In genomic region chr13:51341804-51342203, GRCh38 we compare ENCODE assay signal across 34 cellular contexts. TPM values are rescaled to one million over a fixed set of nuclear protein-coding genes. Genes with fewer than 3 reads are reported as not detected.
"Had no signal": no experiment of that assay in that cellular context is flagged by ENCODE, and none has a peak within 500 bp of the region (broad histone marks: within the 10 kb centered on the region; RNA-seq: fewer than 3 reads in every experiment).

No MANE protein-coding gene starts in this region.

- H3K4me1 Mint-ChIP-seq: activated B cell treated with CpG ODN at 0.5 μM for 24 hours; activated naive CD4-positive, alpha-beta T cell treated with anti-CD3 and anti-CD28 coated beads, Interleukin-2, amount 50 U/mL, for 24 hours had no signal

- H3K4me1 ChIP-seq: ascending aorta, breast epithelium had no signal

- ATAC-seq: activated CD8-positive, alpha-beta memory T cell treated with anti-CD3 and anti-CD28 coated beads, Interleukin-2, amount 10 ng/mL, durations not matched to agents 7 days and 5 days; activated CD8-positive, alpha-beta T cell treated with anti-CD3 and anti-CD28 coated beads, Interleukin-2, amount 10 ng/mL, durations not matched to agents 7 days and 5 days; activated naive CD8-positive, alpha-beta T cell treated with anti-CD3 and anti-CD28 coated beads, Interleukin-2, amount 50 U/mL, for 24 hours; body of pancreas had no signal

- DNase-seq: activated B cell treated with CpG ODN at 0.5 μM for 24 hours; activated CD4-positive, alpha-beta memory T cell treated with anti-CD3 and anti-CD28 coated beads, Interleukin-2, amount 10 ng/mL, durations not matched to agents 7 days and 5 days; activated CD4-positive, alpha-beta T cell treated with anti-CD3 and anti-CD28 coated beads for 4 hours; activated CD4-positive, alpha-beta T cell treated with anti-CD3 and anti-CD28 coated beads, Interleukin-2, amount 10 ng/mL, durations not matched to agents 24 days and 14 days; activated CD4-positive, alpha-beta T cell treated with anti-CD3 and anti-CD28 coated beads, Interleukin-2, amount 50 U/mL, for 48 hours; activated CD4-positive, CD25-positive, alpha-beta regulatory T cell treated with anti-CD3 and anti-CD28 coated beads, Interleukin-2, amount 50 U/mL, for 72 hours; activated CD8-positive, alpha-beta memory T cell treated with anti-CD3 and anti-CD28 coated beads for 24 hours; activated CD8-positive, alpha-beta memory T cell treated with anti-CD3 and anti-CD28 coated beads, Interleukin-2, amount 10 ng/mL, durations not matched to agents 7 days and 5 days; activated CD8-positive, alpha-beta memory T cell treated with anti-CD3 and anti-CD28 coated beads, Interleukin-2, amount 50 U/mL, for 48 hours; activated CD8-positive, alpha-beta T cell treated with anti-CD3 and anti-CD28 coated beads, Interleukin-2, amount 10 ng/mL, durations not matched to agents 7 days and 5 days; activated effector memory CD4-positive, alpha-beta T cell treated with Interleukin-2 at 50 U/mL for 16 hours; activated gamma-delta T cell; activated naive CD4-positive, alpha-beta T cell treated with anti-CD3 and anti-CD28 coated beads, Interleukin-2, amount 10 ng/mL, durations not matched to agents 7 days and 5 days; activated naive CD4-positive, alpha-beta T cell treated with Interleukin-2 at 50 U/mL for 16 hours; activated naive CD8-positive, alpha-beta T cell treated with anti-CD3 and anti-CD28 coated beads, Interleukin-2, amount 10 ng/mL, durations not matched to agents 7 days and 5 days; activated naive CD8-positive, alpha-beta T cell treated with anti-CD3 and anti-CD28 coated beads, Interleukin-2, amount 50 U/mL, for 24 hours; activated T-cell treated with anti-CD3 and anti-CD28 coated beads, Interleukin-2, amount 50 U/mL, for 24 hours; activated T-cell treated with anti-CD3 and anti-CD28 coated beads, Interleukin-2, amount 50 U/mL, for 48 hours; amygdala; anterior cingulate cortex; body of pancreas; brain microvascular endothelial cell; central memory CD4-positive, alpha-beta T cell; T-helper 2 cell; T-helper 9 cell had no signal

- H3K36me3 Mint-ChIP-seq: activated CD8-positive, alpha-beta memory T cell treated with anti-CD3 and anti-CD28 coated beads, Interleukin-2, amount 10 ng/mL, durations not matched to agents 7 days and 5 days; activated naive CD4-positive, alpha-beta T cell treated with anti-CD3 and anti-CD28 coated beads, Interleukin-2, amount 10 ng/mL, durations not matched to agents 7 days and 5 days; activated naive CD8-positive, alpha-beta T cell treated with anti-CD3 and anti-CD28 coated beads, Interleukin-2, amount 10 ng/mL, durations not matched to agents 7 days and 5 days had no signal

- H3K36me3 ChIP-seq: ascending aorta, brain microvascular endothelial cell, breast epithelium had no signal

- H3K27me3 Mint-ChIP-seq: activated B cell treated with CpG ODN at 0.5 μM for 24 hours; activated CD4-positive, alpha-beta memory T cell treated with anti-CD3 and anti-CD28 coated beads, Interleukin-2, amount 10 ng/mL, durations not matched to agents 7 days and 5 days; activated CD4-positive, alpha-beta T cell treated with anti-CD3 and anti-CD28 coated beads, Interleukin-2, amount 10 ng/mL, durations not matched to agents 24 days and 14 days; activated CD8-positive, alpha-beta memory T cell treated with anti-CD3 and anti-CD28 coated beads, Interleukin-2, amount 10 ng/mL, durations not matched to agents 7 days and 5 days; activated naive CD4-positive, alpha-beta T cell treated with anti-CD3 and anti-CD28 coated beads, Interleukin-2, amount 50 U/mL, for 24 hours; activated naive CD8-positive, alpha-beta T cell; activated naive CD8-positive, alpha-beta T cell treated with anti-CD3 and anti-CD28 coated beads, Interleukin-2, amount 10 ng/mL, durations not matched to agents 7 days and 5 days; activated naive CD8-positive, alpha-beta T cell treated with anti-CD3 and anti-CD28 coated beads, Interleukin-2, amount 50 U/mL, for 24 hours; activated T-cell treated with anti-CD3 and anti-CD28 coated beads, Interleukin-2, amount 50 U/mL, for 24 hours had no signal

- H3K9me3 ChIP-seq: ascending aorta, body of pancreas, breast epithelium had no signal

- H3K27ac ChIP-seq: ascending aorta, body of pancreas, brain microvascular endothelial cell, breast epithelium, VCaP had no signal

- H3K27ac Mint-ChIP-seq: activated B cell treated with CpG ODN at 0.5 μM for 24 hours; activated CD4-positive, alpha-beta memory T cell treated with anti-CD3 and anti-CD28 coated beads, Interleukin-2, amount 10 ng/mL, durations not matched to agents 7 days and 5 days; activated CD4-positive, alpha-beta T cell treated with anti-CD3 and anti-CD28 coated beads, Interleukin-2, amount 10 ng/mL, durations not matched to agents 24 days and 14 days; activated CD8-positive, alpha-beta memory T cell treated with anti-CD3 and anti-CD28 coated beads, Interleukin-2, amount 10 ng/mL, durations not matched to agents 7 days and 5 days; activated CD8-positive, alpha-beta T cell treated with anti-CD3 and anti-CD28 coated beads, Interleukin-2, amount 10 ng/mL, durations not matched to agents 7 days and 5 days; activated naive CD4-positive, alpha-beta T cell treated with anti-CD3 and anti-CD28 coated beads, Interleukin-2, amount 10 ng/mL, durations not matched to agents 7 days and 5 days; activated naive CD4-positive, alpha-beta T cell treated with anti-CD3 and anti-CD28 coated beads, Interleukin-2, amount 50 U/mL, for 24 hours; activated naive CD8-positive, alpha-beta T cell; activated naive CD8-positive, alpha-beta T cell treated with anti-CD3 and anti-CD28 coated beads, Interleukin-2, amount 10 ng/mL, durations not matched to agents 7 days and 5 days; activated naive CD8-positive, alpha-beta T cell treated with anti-CD3 and anti-CD28 coated beads, Interleukin-2, amount 50 U/mL, for 24 hours; activated T-cell treated with anti-CD3 and anti-CD28 coated beads, Interleukin-2, amount 50 U/mL, for 24 hours; activated T-helper 2 cell treated with anti-CD3 and anti-CD28 coated beads, Interferon-gamma antibody, Interleukin-2, Interleukin-4, amounts not matched to agents 10 μg/mL and 5 μg/mL and 100 μg/mL, durations not matched to agents 14 hours and 24 hours and 36 hours; T-helper 1 cell treated with Interleukin-12 subunit alpha and Interleukin-12 subunit beta and Interleukin-4 antibody, amounts not matched to agents 30 μg/mL and 1 μg/mL, for 36 hours; T-helper 2 cell treated with Interferon-gamma antibody and Interleukin-4, amounts not matched to agents 5 μg/mL and 100 μg/mL, for 36 hours had no signal

- H3K9me3 Mint-ChIP-seq: activated B cell treated with CpG ODN at 0.5 μM for 24 hours; activated CD4-positive, alpha-beta memory T cell treated with anti-CD3 and anti-CD28 coated beads, Interleukin-2, amount 10 ng/mL, durations not matched to agents 7 days and 5 days; activated CD4-positive, alpha-beta T cell treated with anti-CD3 and anti-CD28 coated beads, Interleukin-2, amount 10 ng/mL, durations not matched to agents 24 days and 14 days; activated naive CD4-positive, alpha-beta T cell treated with anti-CD3 and anti-CD28 coated beads, Interleukin-2, amount 10 ng/mL, durations not matched to agents 7 days and 5 days; activated naive CD4-positive, alpha-beta T cell treated with anti-CD3 and anti-CD28 coated beads, Interleukin-2, amount 50 U/mL, for 24 hours; activated naive CD8-positive, alpha-beta T cell treated with anti-CD3 and anti-CD28 coated beads, Interleukin-2, amount 10 ng/mL, durations not matched to agents 7 days and 5 days; activated naive CD8-positive, alpha-beta T cell treated with anti-CD3 and anti-CD28 coated beads, Interleukin-2, amount 50 U/mL, for 24 hours; activated T-cell treated with anti-CD3 and anti-CD28 coated beads, Interleukin-2, amount 50 U/mL, for 24 hours; activated T-helper 2 cell treated with anti-CD3 and anti-CD28 coated beads, Interferon-gamma antibody, Interleukin-2, Interleukin-4, amounts not matched to agents 10 μg/mL and 5 μg/mL and 100 μg/mL, durations not matched to agents 14 hours and 24 hours and 36 hours; T-helper 1 cell treated with Interleukin-12 subunit alpha and Interleukin-12 subunit beta and Interleukin-4 antibody, amounts not matched to agents 30 μg/mL and 1 μg/mL, for 36 hours; T-helper 2 cell treated with Interferon-gamma antibody and Interleukin-4, amounts not matched to agents 5 μg/mL and 100 μg/mL, for 36 hours had no signal

- H3K27me3 ChIP-seq: ascending aorta, body of pancreas, brain microvascular endothelial cell, breast epithelium had no signal

- H3K4me3 Mint-ChIP-seq: activated B cell treated with CpG ODN at 0.5 μM for 24 hours; activated CD4-positive, alpha-beta memory T cell treated with anti-CD3 and anti-CD28 coated beads, Interleukin-2, amount 10 ng/mL, durations not matched to agents 7 days and 5 days; activated CD4-positive, alpha-beta T cell treated with anti-CD3 and anti-CD28 coated beads, Interleukin-2, amount 10 ng/mL, durations not matched to agents 24 days and 14 days; activated CD8-positive, alpha-beta memory T cell treated with anti-CD3 and anti-CD28 coated beads, Interleukin-2, amount 10 ng/mL, durations not matched to agents 7 days and 5 days; activated CD8-positive, alpha-beta T cell treated with anti-CD3 and anti-CD28 coated beads, Interleukin-2, amount 10 ng/mL, durations not matched to agents 7 days and 5 days; activated naive CD4-positive, alpha-beta T cell treated with anti-CD3 and anti-CD28 coated beads, Interleukin-2, amount 10 ng/mL, durations not matched to agents 7 days and 5 days; activated naive CD4-positive, alpha-beta T cell treated with anti-CD3 and anti-CD28 coated beads, Interleukin-2, amount 50 U/mL, for 24 hours; activated naive CD8-positive, alpha-beta T cell; activated naive CD8-positive, alpha-beta T cell treated with anti-CD3 and anti-CD28 coated beads, Interleukin-2, amount 10 ng/mL, durations not matched to agents 7 days and 5 days; activated naive CD8-positive, alpha-beta T cell treated with anti-CD3 and anti-CD28 coated beads, Interleukin-2, amount 50 U/mL, for 24 hours; activated T-cell treated with anti-CD3 and anti-CD28 coated beads, Interleukin-2, amount 50 U/mL, for 24 hours; T-helper 1 cell treated with Interleukin-12 subunit alpha and Interleukin-12 subunit beta and Interleukin-4 antibody, amounts not matched to agents 30 μg/mL and 1 μg/mL, for 36 hours; T-helper 2 cell treated with Interferon-gamma antibody and Interleukin-4, amounts not matched to agents 5 μg/mL and 100 μg/mL, for 36 hours had no signal

- H3K4me3 ChIP-seq: ascending aorta, body of pancreas, breast epithelium had no signal

RNA-seq across cellular contexts. Expression of gene SERPINE3, which starts 2.3 kb away (rescaled TPM):
- total RNA-seq: activated B cell treated with CpG ODN at 0.5 μM for 24 hours; activated CD4-positive, alpha-beta memory T cell treated with anti-CD3 and anti-CD28 coated beads, Interleukin-2, amount 10 ng/mL, durations not matched to agents 7 days and 5 days; activated CD4-positive, alpha-beta T cell treated with anti-CD3 and anti-CD28 coated beads, Interleukin-2, amount 10 ng/mL, durations not matched to agents 24 days and 14 days; activated CD8-positive, alpha-beta memory T cell treated with anti-CD3 and anti-CD28 coated beads, Interleukin-2, amount 10 ng/mL, durations not matched to agents 7 days and 5 days; activated CD8-positive, alpha-beta T cell treated with anti-CD3 and anti-CD28 coated beads, Interleukin-2, amount 10 ng/mL, durations not matched to agents 7 days and 5 days; activated naive CD8-positive, alpha-beta T cell treated with anti-CD3 and anti-CD28 coated beads, Interleukin-2, amount 10 ng/mL, durations not matched to agents 7 days and 5 days; activated T-helper 2 cell treated with anti-CD3 and anti-CD28 coated beads, Interferon-gamma antibody, Interleukin-2, Interleukin-4, amounts not matched to agents 10 μg/mL and 5 μg/mL and 100 μg/mL, durations not matched to agents 14 hours and 24 hours and 36 hours; ascending aorta; body of pancreas; cardiac septum had no signal
